ENCODE assay signal across 8 cellular contexts in genomic region chr11:33735426-33736147, GRCh38. TPM values are rescaled to one million over a fixed set of nuclear protein-coding genes. Genes with fewer than 3 reads are reported as not detected.
DNase-seq lines count a peak whose midpoint lies in the region; ATAC-seq and TF ChIP-seq lines count a peak whose summit lies in the region.

No MANE protein-coding gene starts in this region.

- H3K27me3 ChIP-seq in ectodermal cell (ENCODE audit: control insufficient read depth, insufficient read depth, low read length, poor library complexity, severe bottlenecking) (peaks cover 16% of the 10 kb centered on the region), mesendoderm (ENCODE audit: insufficient read depth, low read length, poor library complexity) (no peaks in the 10 kb centered on the region), suprapubic skin (no peaks in the 10 kb centered on the region)

- H3K23ac ChIP-seq in mesendoderm (ENCODE audit: low read length) = peak overlapping the region; percentile 34

- peak; percentile 54 for ATAC-seq in GM21786 (IDR thresholded peaks at IDR 0.05; ENCODE audit: unreplicated experiment)

- H2BK5ac ChIP-seq in mesendoderm (ENCODE audit: low read length) = no peak overlapping the region

- H3K4me1 ChIP-seq in ectodermal cell (ENCODE audit: control insufficient read depth, insufficient read depth, low read length) (peaks cover 18% of the 10 kb centered on the region), mesendoderm (ENCODE audit: control insufficient read depth, low read depth, low read length) (peaks cover 4% of the 10 kb centered on the region), suprapubic skin (peaks cover 53% of the 10 kb centered on the region)

- peak overlapping the region; percentile 71 for H3K4me2 ChIP-seq in mesendoderm (ENCODE audit: low read length)

- DNase-seq in GM10266 (ENCODE audit: extremely low spot score) (peak; percentile 56), mesendoderm (peak; percentile 57), suprapubic skin (ENCODE audit: low spot score in 2 of 2) (peak; percentile 67 to 81), NCI-H510A (lab: John Stamatoyannopoulos, UW) (no peak)

- no peak for TF ChIP-seq POLR2A in suprapubic skin (IDR thresholded peaks at IDR 0.05)

- TF ChIP-seq EP300 in suprapubic skin (IDR thresholded peaks at IDR 0.05) = no peak

- H3K56ac ChIP-seq in mesendoderm (ENCODE audit: low read length) = peak overlapping the region; percentile 87

- no peak overlapping the region for H4K8ac ChIP-seq in mesendoderm (ENCODE audit: low read depth, low read length)

- no peak overlapping the region for H2AK5ac ChIP-seq in mesendoderm (ENCODE audit: low read length)

- H3K9ac ChIP-seq in mesendoderm (ENCODE audit: low read length) = peak overlapping the region; percentile 82

- H3K27ac ChIP-seq in KOPT-K1 (ENCODE audit: low read depth, low read length, poor library complexity, severe bottlenecking) (peak overlapping the region; percentile 52), ectodermal cell (ENCODE audit: insufficient read depth, low read depth, low read length, poor library complexity, severe bottlenecking) (no peak overlapping the region), mesendoderm (ENCODE audit: low read depth, low read length) (no peak overlapping the region), suprapubic skin (peak overlapping the region; percentile 99)

- H3K4me3 ChIP-seq in WI38 (ENCODE audit: low read depth, low read length) = peak overlapping the region; percentile 91
- H3K4me3 ChIP-seq in ectodermal cell (ENCODE audit: insufficient read depth, low read depth, low read length) = peak overlapping the region; percentile 74
- H3K4me3 ChIP-seq in mesendoderm (ENCODE audit: low read length) = peak overlapping the region; percentile 60
- peak overlapping the region; percentile 89 for H3K4me3 ChIP-seq in suprapubic skin

- H3K9me3 ChIP-seq in KOPT-K1 (ENCODE audit: insufficient read depth, low read length, poor library complexity, severe bottlenecking) (no peaks in the 10 kb centered on the region), ectodermal cell (ENCODE audit: control insufficient read depth, low read length) (no peaks in the 10 kb centered on the region), suprapubic skin (no peaks in the 10 kb centered on the region)

- no peak overlapping the region for H3K4ac ChIP-seq in mesendoderm (ENCODE audit: low read depth, low read length)

- 3 to 4% methylated on average over 50 of the region's 50 CpGs for WGBS in ectodermal cell, 2 experiments
- no CpG with 5 or more reads among the region's 50 CpGs for WGBS in mesendoderm (ENCODE audit: extremely low coverage, insufficient coverage, low lambda C conversion rate)
- 2% methylated on average over 35 of the region's 50 CpGs for WGBS in suprapubic skin

- peaks cover 4% of the 10 kb centered on the region for H3K79me2 ChIP-seq in mesendoderm (ENCODE audit: control insufficient read depth, insufficient read depth, low read length)

- peaks cover 5% of the 10 kb centered on the region for H3K79me1 ChIP-seq in mesendoderm (ENCODE audit: low read length)

- H3K36me3 ChIP-seq in KOPT-K1 (ENCODE audit: insufficient read depth, low read length) = no peaks in the 10 kb centered on the region
- H3K36me3 ChIP-seq in ectodermal cell (ENCODE audit: control insufficient read depth, insufficient read depth, low read length) = no peaks in the 10 kb centered on the region
- no peaks in the 10 kb centered on the region for H3K36me3 ChIP-seq in mesendoderm (ENCODE audit: control insufficient read depth, insufficient read depth, low read length)
- peaks cover 5% of the 10 kb centered on the region for H3K36me3 ChIP-seq in suprapubic skin

- H2BK120ac ChIP-seq in mesendoderm (ENCODE audit: low read depth, low read length) = no peak overlapping the region

- TF ChIP-seq CTCF in GM10266 (IDR thresholded peaks at IDR 0.05; ENCODE audit: control insufficient read depth, insufficient read depth, low read depth, missing control alignments) (no peak), WI38 (IDR thresholded peaks at IDR 0.05; ENCODE audit: low read depth, low read length) (no peak), suprapubic skin (IDR thresholded peaks at IDR 0.05) (no peak)

- H4K5ac ChIP-seq in mesendoderm (ENCODE audit: low read length) = no peak overlapping the region

- peak overlapping the region; percentile 70 for H3K18ac ChIP-seq in mesendoderm (ENCODE audit: low read length)

- no peak overlapping the region for H2BK15ac ChIP-seq in mesendoderm (replicated peaks; ENCODE audit: low read depth)

RNA-seq across cellular contexts. Expression of gene CD59, which starts 0.6 kb away (rescaled TPM):
- polyA plus RNA-seq in ectodermal cell (2013, experiment 1 of 4) = 93.9 TPM
- polyA plus RNA-seq in ectodermal cell (2013, experiment 2 of 4) = 88.8 TPM
- 74.3 TPM for polyA plus RNA-seq in ectodermal cell (2013, experiment 3 of 4)
- polyA plus RNA-seq in ectodermal cell (2013, experiment 4 of 4) = 82.8 TPM
- polyA plus RNA-seq in mesendoderm (2013, experiment 1 of 2) = 39.5 TPM
- 40.7 TPM for polyA plus RNA-seq in mesendoderm (2013, experiment 2 of 2)
- 100 to 1,000 TPM; 309 to 520 (median 422) TPM for total RNA-seq in suprapubic skin

RNA-seq across cellular contexts. Expression of gene C11orf91, which starts 35.0 kb away (rescaled TPM):
- not detected for polyA plus RNA-seq in ectodermal cell (2013, experiment 1 of 4)
- not detected for polyA plus RNA-seq in ectodermal cell (2013, experiment 2 of 4)
- polyA plus RNA-seq in ectodermal cell (2013, experiment 3 of 4) = 0.64 TPM
- polyA plus RNA-seq in ectodermal cell (2013, experiment 4 of 4) = 0.85 TPM
- polyA plus RNA-seq in mesendoderm (2013, experiment 1 of 2) = not detected
- polyA plus RNA-seq in mesendoderm (2013, experiment 2 of 2) = 0.08 TPM
- not detected for total RNA-seq in suprapubic skin

RNA-seq across cellular contexts. Expression of gene FBXO3, which starts 38.7 kb away (rescaled TPM):
- 31.5 TPM for polyA plus RNA-seq in ectodermal cell (2013, experiment 1 of 4)
- 34.3 TPM for polyA plus RNA-seq in ectodermal cell (2013, experiment 2 of 4)
- polyA plus RNA-seq in ectodermal cell (2013, experiment 3 of 4) = 30.7 TPM
- 32.8 TPM for polyA plus RNA-seq in ectodermal cell (2013, experiment 4 of 4)
- 11.3 TPM for polyA plus RNA-seq in mesendoderm (2013, experiment 1 of 2)
- polyA plus RNA-seq in mesendoderm (2013, experiment 2 of 2) = 14.0 TPM
- 10 to 100 TPM; 35.4 to 47.5 (median 44.3) TPM for total RNA-seq in suprapubic skin

Comparison
In these comparisons a context has a peak if more than half of its experiments do, and no peak if none do; other contexts are left out.
1. H3K27ac ChIP-seq: peak in KOPT-K1 (single experiment) and suprapubic skin (single experiment); none in ectodermal cell (single experiment) and mesendoderm (single experiment).
2. Peak in every context shown above with its lines, with median percentiles within 50 percentile points of each other: H3K4me3 ChIP-seq.